Comparison of ENCODE assay signal across 8 cellular contexts in the genomic region with DNA sequence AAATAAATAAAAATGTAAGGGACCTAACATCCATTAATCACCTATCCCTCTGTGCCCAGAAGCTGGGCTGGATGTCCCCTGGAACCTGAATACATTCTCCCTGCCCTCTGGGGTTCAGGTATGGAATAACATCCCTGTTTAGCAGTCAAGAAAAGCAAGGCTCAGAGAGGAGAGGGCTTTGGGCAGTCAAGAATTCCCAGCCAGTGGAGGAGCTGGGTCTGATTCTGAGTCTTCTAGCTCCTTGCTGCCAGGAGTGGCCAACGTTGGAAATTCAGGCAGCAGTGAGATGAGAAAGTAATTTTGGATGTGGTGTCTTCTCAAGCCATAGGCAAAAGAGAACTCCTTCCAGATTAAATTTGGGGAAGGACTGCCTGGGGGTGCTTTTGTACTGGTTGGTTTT. TPM values are rescaled to one million over a fixed set of nuclear protein-coding genes. Genes with fewer than 3 reads are reported as not detected.
A peak's percentile ranks its signal among the peaks of the same experiment; 100 is the strongest.
DNase-seq lines count a peak whose midpoint lies in the region; ATAC-seq and TF ChIP-seq lines count a peak whose summit lies in the region.

No MANE protein-coding gene starts in this region.

- H3K4me1 ChIP-seq in Loucy (ENCODE audit: insufficient read depth, low read length, poor library complexity, severe bottlenecking), result peaks cover 19% of the 10 kb centered on the region
- no peaks in the 10 kb centered on the region for H3K4me1 ChIP-seq in uterus

- H3K27me3 Mint-ChIP-seq in MCF 10A (ENCODE audit: insufficient read depth, unreplicated experiment), result peaks cover 37% of the 10 kb centered on the region
- H3K27me3 Mint-ChIP-seq in activated CD4-positive, alpha-beta T cell treated with anti-CD3 and anti-CD28 coated beads for 36 hours, result peaks cover 41% of the 10 kb centered on the region

- H3K9ac ChIP-seq in Loucy (ENCODE audit: low read depth, low read length, poor library complexity, severe bottlenecking), result no peak overlapping the region

- POLR2A ChIA-PET in MCF 10A (lab: Yijun Ruan, JAX), result interaction anchor here (0.5 to 3.2 kb wide), 7 partner anchors 23 to 163 kb away, joined by 3 to 26 read pairs (median 3); no protein-coding TSS in a partner anchor
- POLR2A ChIA-PET in activated CD4-positive, alpha-beta T cell treated with anti-CD3 and anti-CD28 coated beads for 36 hours (lab: Charles Lee), result interaction anchor here (0.8 kb wide), 1 partner anchor 31 kb away, joined by 5 read pairs; no protein-coding TSS in a partner anchor

- no peaks in the 10 kb centered on the region for H3K79me2 ChIP-seq in Loucy (ENCODE audit: insufficient read depth, low read length)

- H3K27ac Mint-ChIP-seq in MCF 10A (ENCODE audit: low read depth, unreplicated experiment), result no peak overlapping the region
- no peak overlapping the region for H3K27ac Mint-ChIP-seq in activated CD4-positive, alpha-beta T cell treated with anti-CD3 and anti-CD28 coated beads for 36 hours

- H3K9me2 ChIP-seq in Loucy (replicated peaks; ENCODE audit: low read depth, low read length), result no peaks in the 10 kb centered on the region

- H3K9me3 ChIP-seq in Loucy (ENCODE audit: insufficient read depth, low read depth, low read length) (no peaks in the 10 kb centered on the region), uterus (no peaks in the 10 kb centered on the region)

- intact Hi-C loops in MCF 10A (cut with micrococcal nuclease), result loop anchor here (5.0 kb wide), 2 partner anchors 38 to 188 kb away; no protein-coding TSS in a partner anchor
- intact Hi-C loops in uterus (cut with DNase I; ENCODE audit: low total_unique reads), result no loop called here
- intact Hi-C loops in activated CD4-positive, alpha-beta T cell treated with anti-CD3 and anti-CD28 coated beads for 36 hours (cut with DNase I, micrococcal nuclease), result no loop called here

- TF ChIP-seq POLR2A in uterus (IDR thresholded peaks at IDR 0.05), result no peak

- TF ChIP-seq CTCF in Loucy (conservative IDR thresholded peaks at IDR 0.05; ENCODE audit: low read length) (peak; percentile 42), MCF 10A (IDR thresholded peaks at IDR 0.05; ENCODE audit: unreplicated experiment) (peak; percentile 38), uterus (IDR thresholded peaks at IDR 0.05) (no peak)

- no peaks in the 10 kb centered on the region for H3F3A ChIP-seq in Loucy (ENCODE audit: low read depth)

- H3K27me3 ChIP-seq in Loucy (ENCODE audit: insufficient read depth, low read length, poor library complexity, severe bottlenecking), result no peaks in the 10 kb centered on the region
- H3K27me3 ChIP-seq in uterus, result peaks cover 6 to 7% of the 10 kb centered on the region in 2 donors

- H3K4me2 ChIP-seq in Loucy (ENCODE audit: low read depth, low read length, poor library complexity, severe bottlenecking), result no peak overlapping the region

- H3K4me3 Mint-ChIP-seq in MCF 10A (ENCODE audit: unreplicated experiment), result no peak overlapping the region
- no peak overlapping the region for H3K4me3 Mint-ChIP-seq in activated CD4-positive, alpha-beta T cell treated with anti-CD3 and anti-CD28 coated beads for 36 hours

- H3K4me1 Mint-ChIP-seq in MCF 10A (ENCODE audit: insufficient read depth, unreplicated experiment), result no peaks in the 10 kb centered on the region
- peaks cover 28% of the 10 kb centered on the region for H3K4me1 Mint-ChIP-seq in activated CD4-positive, alpha-beta T cell treated with anti-CD3 and anti-CD28 coated beads for 36 hours

- BruUV-seq in MCF 10A (replicated peaks; lab: Mats Ljungman, UMichigan), result no TSS peak

- ATAC-seq in GM21381 (IDR thresholded peaks at IDR 0.05; ENCODE audit: unreplicated experiment) (no peak), GM21619 (IDR thresholded peaks at IDR 0.05; ENCODE audit: unreplicated experiment) (no peak)
- ATAC-seq in activated CD4-positive, alpha-beta T cell treated with anti-CD3 and anti-CD28 coated beads for 36 hours, result no peak

- H3K36me3 ChIP-seq in Loucy (ENCODE audit: insufficient read depth, low read length) (no peaks in the 10 kb centered on the region), uterus (no peaks in the 10 kb centered on the region)

- CTCF ChIA-PET in MCF 10A (lab: Yijun Ruan, JAX), result interaction anchor here (0.6 to 2.4 kb wide), 21 partner anchors 10 to 410 kb away, joined by 3 to 10 read pairs (median 4); a partner anchor contains a TSS
- CTCF ChIA-PET in activated CD4-positive, alpha-beta T cell treated with anti-CD3 and anti-CD28 coated beads for 36 hours (lab: Charles Lee), result interaction anchor here (0.6 to 2.3 kb wide), 7 partner anchors 10 to 288 kb away, joined by 3 to 7 read pairs (median 3); no protein-coding TSS in a partner anchor

- H3K4me3 ChIP-seq in Loucy (ENCODE audit: low read length, poor library complexity, severe bottlenecking) (no peak overlapping the region), uterus (no peak overlapping the region)

- H4K20me1 ChIP-seq in Loucy (ENCODE audit: insufficient read depth, low read length, poor library complexity, severe bottlenecking), result no peaks in the 10 kb centered on the region

- DNase-seq in EL (peak; percentile 50), MCF 10A (ENCODE audit: unreplicated experiment) (peak; percentile 64), midbrain (lab: John Stamatoyannopoulos, UW) (peak; percentile 17), uterus (no peak)
- no peak for DNase-seq in activated CD4-positive, alpha-beta T cell treated with anti-CD3 and anti-CD28 coated beads for 36 hours

- no peak overlapping the region for H3K27ac ChIP-seq in uterus

- no peaks in the 10 kb centered on the region for H3K36me3 Mint-ChIP-seq in MCF 10A (ENCODE audit: insufficient read depth, unreplicated experiment)
- peaks cover 1% of the 10 kb centered on the region for H3K36me3 Mint-ChIP-seq in activated CD4-positive, alpha-beta T cell treated with anti-CD3 and anti-CD28 coated beads for 36 hours (ENCODE audit: low read depth)

- H3K9me3 Mint-ChIP-seq in MCF 10A (ENCODE audit: unreplicated experiment), result no peaks in the 10 kb centered on the region
- no peaks in the 10 kb centered on the region for H3K9me3 Mint-ChIP-seq in activated CD4-positive, alpha-beta T cell treated with anti-CD3 and anti-CD28 coated beads for 36 hours (ENCODE audit: low read depth)

- H2AFZ ChIP-seq in Loucy (ENCODE audit: low read length), result no peak overlapping the region

RNA-seq across cellular contexts. Expression of a gene that starts 42.6 kb away (rescaled TPM):
- total RNA-seq in MCF 10A (2022) (24.3 and 26.8 TPM in 2 replicates), uterus (10 to 100 TPM; 20.0 to 46.2 (median 26.3) TPM)
- 10 to 100 TPM; 36.4 to 43.8 TPM for total RNA-seq in activated CD4-positive, alpha-beta T cell treated with anti-CD3 and anti-CD28 coated beads for 36 hours

Comparison
In these comparisons a context has a peak if more than half of its experiments do, and no peak if none do; other contexts are left out.
1. DNase-seq: peak in EL (single experiment), MCF 10A (single experiment) and midbrain (single experiment); none in uterus (0 of 2) and activated CD4-positive, alpha-beta T cell treated with anti-CD3 and anti-CD28 coated beads for 36 hours (single experiment).
2. CTCF ChIP-seq: peak in Loucy (single experiment) and MCF 10A (single experiment); none in uterus (0 of 4).